Comparison of ENCODE assay signal across 1 cellular context in genomic region chr11:96817488-96817887, GRCh38.
TF ChIP-seq lines count a peak whose summit lies in the region.

No MANE protein-coding gene starts in this region.

TF ChIP-seq in K562, 482 proteins besides CTCF, POLR2A, EP300 and RAD21 (continued from another document and continues in another):
- TF ChIP-seq GTF2F1 (IDR thresholded peaks at IDR 0.05; ENCODE audit: low read depth, low read length) = no peak
- TF ChIP-seq PKNOX1 (IDR thresholded peaks at IDR 0.05) = peak; percentile 98
- no peak for TF ChIP-seq U2AF1 (optimal IDR thresholded peaks at IDR 0.05; ENCODE audit: low read depth, low read length)
- peak; percentile 64; the same call in 1 of the 2 replicates for TF ChIP-seq CHAMP1 (IDR thresholded peaks at IDR 0.05)
- no peak for TF ChIP-seq ZNF143 (CRISPR knock-in tag; IDR thresholded peaks at IDR 0.05)
- no peak for TF ChIP-seq TBP (optimal IDR thresholded peaks at IDR 0.05; ENCODE audit: low read depth, low read length)
- TF ChIP-seq NCOA1 (IDR thresholded peaks at IDR 0.05; ENCODE audit: low read depth) = peak; percentile 84
- TF ChIP-seq CHD2 (IDR thresholded peaks at IDR 0.05; ENCODE audit: low read depth, low read length) = no peak
- TF ChIP-seq SIX5 (IDR thresholded peaks at IDR 0.05; ENCODE audit: borderline replicate concordance in 1 of 2, insufficient read depth in 1 of 2, low read depth in 1 of 2, low read length in 2 of 2) = no peak
- no peak for TF ChIP-seq BMI1 (IDR thresholded peaks at IDR 0.05; ENCODE audit: low read length)
- no peak for TF ChIP-seq POU5F1 (IDR thresholded peaks at IDR 0.05; ENCODE audit: borderline replicate concordance, low read depth, low read length, partially characterized antibody)
- TF ChIP-seq NFE2 (IDR thresholded peaks at IDR 0.05; ENCODE audit: low read depth) = peak; percentile 44; the same call in 1 of the 2 replicates
- TF ChIP-seq CBX5 (IDR thresholded peaks at IDR 0.05; ENCODE audit: borderline replicate concordance, low read depth) = no peak
- TF ChIP-seq ZNF347 (CRISPR knock-in tag; IDR thresholded peaks at IDR 0.05; ENCODE audit: low read depth) = no peak
- peak in 1 of 2 experiments; percentile 42; a peak in 1 of 4 replicates for TF ChIP-seq MNT (conservative IDR thresholded peaks at IDR 0.05)
- no peak for TF ChIP-seq USF1 (CRISPR knock-in tag; IDR thresholded peaks at IDR 0.05)
- no peak for TF ChIP-seq ZNF277 (CRISPR knock-in tag; IDR thresholded peaks at IDR 0.05; ENCODE audit: borderline replicate concordance)
- no peak for TF ChIP-seq ZSCAN29 (IDR thresholded peaks at IDR 0.05)
- TF ChIP-seq BCL6 (CRISPR knock-in tag; IDR thresholded peaks at IDR 0.05) = no peak
- peak; percentile 72 to 86 for TF ChIP-seq TRIM24 (IDR thresholded peaks at IDR 0.05)
- no peak for TF ChIP-seq TCFL5 (CRISPR knock-in tag; conservative IDR thresholded peaks at IDR 0.05)
- no peak for TF ChIP-seq FOS (IDR thresholded peaks at IDR 0.05; ENCODE audit: extremely low read depth, insufficient read length)
- TF ChIP-seq MCM7 (IDR thresholded peaks at IDR 0.05) = no peak
- no peak for TF ChIP-seq NR1H2 (CRISPR knock-in tag; IDR thresholded peaks at IDR 0.05)
- no peak for TF ChIP-seq TFAP4 (CRISPR knock-in tag; IDR thresholded peaks at IDR 0.05; ENCODE audit: borderline replicate concordance)
- TF ChIP-seq ZC3H11A (IDR thresholded peaks at IDR 0.05; ENCODE audit: low read depth, low read length) = no peak
- TF ChIP-seq MXI1 (IDR thresholded peaks at IDR 0.05; ENCODE audit: low read depth, low read length) = no peak
- TF ChIP-seq NKRF (IDR thresholded peaks at IDR 0.05; ENCODE audit: borderline replicate concordance) = no peak
- TF ChIP-seq DNMT1 (IDR thresholded peaks at IDR 0.05) = no peak
- TF ChIP-seq RNF2 (IDR thresholded peaks at IDR 0.05) = peak; percentile 55; the same call in 1 of the 2 replicates
- 0 out of 2 replicates have a peak, but pooled peaks have one; percentile 26 for TF ChIP-seq FOXJ2 (tag; IDR thresholded peaks at IDR 0.05)
- TF ChIP-seq POLR2AphosphoS5 (IDR thresholded peaks at IDR 0.05; ENCODE audit: control insufficient read depth, insufficient read depth, low read depth, low read length) = peak; percentile 49
- no peak for TF ChIP-seq CUX1 (CRISPR knock-in tag; IDR thresholded peaks at IDR 0.05)
- TF ChIP-seq ILF3 (IDR thresholded peaks at IDR 0.05; ENCODE audit: borderline replicate concordance) = no peak
- no peak for TF ChIP-seq E2F3 (CRISPR knock-in tag; IDR thresholded peaks at IDR 0.05)
- no peak for TF ChIP-seq CREBBP (IDR thresholded peaks at IDR 0.05; ENCODE audit: low read depth, low read length)
- no peak for TF ChIP-seq THAP12 (CRISPR knock-in tag; IDR thresholded peaks at IDR 0.05)
